In genomic region chr16:50323335-50324011, GRCh38 we compare ENCODE assay signal across 8 cellular contexts. TPM values are rescaled to one million over a fixed set of nuclear protein-coding genes. Genes with fewer than 3 reads are reported as not detected.
DNase-seq lines count a peak whose midpoint lies in the region; ATAC-seq and TF ChIP-seq lines count a peak whose summit lies in the region.

No MANE protein-coding gene starts in this region.

- TF ChIP-seq CTCF in colonic mucosa (IDR thresholded peaks at IDR 0.05): peak; percentile 13
- peak; percentile 17 for TF ChIP-seq CTCF in progenitor cell of endocrine pancreas (IDR thresholded peaks at IDR 0.05; ENCODE audit: unreplicated experiment)

- H3K4me1 Mint-ChIP-seq in activated CD4-positive, alpha-beta T cell treated with anti-CD3 and anti-CD28 coated beads for 36 hours: peaks cover 45% of the 10 kb centered on the region
- no peaks in the 10 kb centered on the region for H3K4me1 Mint-ChIP-seq in progenitor cell of endocrine pancreas (ENCODE audit: low read depth)

- no peak for DNase-seq in activated CD4-positive, alpha-beta T cell treated with anti-CD3 and anti-CD28 coated beads for 36 hours
- no peak for DNase-seq in activated CD4-positive, alpha-beta T cell treated with anti-CD3 and anti-CD28 coated beads, Interleukin-2, amount 50 U/mL, for 4 hours
- DNase-seq in NCI-H82 treated with DMSO at 0.1 percent for 48 hours (lab: John Stamatoyannopoulos, UW; ENCODE audit: unreplicated experiment) (peak; percentile 43), colonic mucosa (no peak), progenitor cell of endocrine pancreas (ENCODE audit: low spot score, unreplicated experiment) (no peak), Karpas-422 (no peak)

- no peak overlapping the region for H3K9ac ChIP-seq in colonic mucosa (ENCODE audit: low read depth in 2 of 2, low read length in 2 of 2)
- no peak overlapping the region for H3K9ac ChIP-seq in Karpas-422 (ENCODE audit: low read length)

- no peak overlapping the region for H3K27ac ChIP-seq in colonic mucosa
- no peak overlapping the region for H3K27ac ChIP-seq in Karpas-422 (ENCODE audit: low read length)

- H3K36me3 ChIP-seq in colonic mucosa (peaks cover 4% of the 10 kb centered on the region), Karpas-422 (ENCODE audit: insufficient read depth, low read length) (peaks cover 61% of the 10 kb centered on the region; the same call in 1 of the 2 replicates)

- no peak overlapping the region for H3K4me2 ChIP-seq in Karpas-422 (ENCODE audit: low read depth, low read length, poor library complexity, severe bottlenecking)

- no peak for ATAC-seq in activated CD4-positive, alpha-beta T cell treated with anti-CD3 and anti-CD28 coated beads for 36 hours
- ATAC-seq in HG02623 (IDR thresholded peaks at IDR 0.05; ENCODE audit: unreplicated experiment): no peak
- no peak for ATAC-seq in GM19467 (IDR thresholded peaks at IDR 0.05; ENCODE audit: unreplicated experiment)

- CTCF ChIA-PET in activated CD4-positive, alpha-beta T cell treated with anti-CD3 and anti-CD28 coated beads for 36 hours (lab: Charles Lee): interaction anchor here (0.7 to 14.5 kb wide), 5 partner anchors 11 to 424 kb away, joined by 3 to 304 read pairs (median 4); no protein-coding TSS in a partner anchor

- no peaks in the 10 kb centered on the region for H3K9me2 ChIP-seq in Karpas-422 (replicated peaks; ENCODE audit: insufficient read depth, low read length)

- H3K4me3 Mint-ChIP-seq in activated CD4-positive, alpha-beta T cell treated with anti-CD3 and anti-CD28 coated beads for 36 hours: no peak overlapping the region
- H3K4me3 Mint-ChIP-seq in progenitor cell of endocrine pancreas (ENCODE audit: low read depth): no peak overlapping the region

- H3K4me3 ChIP-seq in colonic mucosa (no peak overlapping the region), Karpas-422 (ENCODE audit: low read length) (no peak overlapping the region)

- intact Hi-C loops in activated CD4-positive, alpha-beta T cell treated with anti-CD3 and anti-CD28 coated beads for 36 hours (cut with DNase I, micrococcal nuclease): loop anchor here in 1 of 2 experiments (1.0 to 10.0 kb wide), 2 partner anchors 109 to 483 kb away; no protein-coding TSS in a partner anchor
- intact Hi-C loops in colonic mucosa (cut with DNase I): no loop called here

- peaks cover 49% of the 10 kb centered on the region for H3K36me3 Mint-ChIP-seq in activated CD4-positive, alpha-beta T cell treated with anti-CD3 and anti-CD28 coated beads for 36 hours (ENCODE audit: low read depth)
- H3K36me3 Mint-ChIP-seq in progenitor cell of endocrine pancreas (ENCODE audit: insufficient read depth): peaks cover 18% of the 10 kb centered on the region

- no peaks in the 10 kb centered on the region for H3K27me3 Mint-ChIP-seq in activated CD4-positive, alpha-beta T cell treated with anti-CD3 and anti-CD28 coated beads for 36 hours
- H3K27me3 Mint-ChIP-seq in progenitor cell of endocrine pancreas: no peaks in the 10 kb centered on the region

- H4K20me1 ChIP-seq in Karpas-422 (ENCODE audit: insufficient read depth, low read depth, low read length): no peaks in the 10 kb centered on the region

- H3K9me3 ChIP-seq in colonic mucosa (no peaks in the 10 kb centered on the region), Karpas-422 (ENCODE audit: low read length) (no peaks in the 10 kb centered on the region)

- no peaks in the 10 kb centered on the region for H3K4me1 ChIP-seq in colonic mucosa
- peaks cover 14% of the 10 kb centered on the region for H3K4me1 ChIP-seq in Karpas-422 (ENCODE audit: low read length)

- H2AFZ ChIP-seq in Karpas-422 (ENCODE audit: low read length): no peak overlapping the region

- POLR2A ChIA-PET in activated CD4-positive, alpha-beta T cell treated with anti-CD3 and anti-CD28 coated beads for 36 hours (lab: Charles Lee): no interaction called here

- H3K27me3 ChIP-seq in colonic mucosa: no peaks in the 10 kb centered on the region
- no peaks in the 10 kb centered on the region for H3K27me3 ChIP-seq in Karpas-422 (ENCODE audit: low read length)

- H3K27ac Mint-ChIP-seq in activated CD4-positive, alpha-beta T cell treated with anti-CD3 and anti-CD28 coated beads for 36 hours: peak overlapping the region; percentile 44
- no peak overlapping the region for H3K27ac Mint-ChIP-seq in progenitor cell of endocrine pancreas

- H3K9me3 Mint-ChIP-seq in activated CD4-positive, alpha-beta T cell treated with anti-CD3 and anti-CD28 coated beads for 36 hours (ENCODE audit: low read depth): no peaks in the 10 kb centered on the region
- H3K9me3 Mint-ChIP-seq in progenitor cell of endocrine pancreas (ENCODE audit: low read depth): no peaks in the 10 kb centered on the region

- peaks cover 4% of the 10 kb centered on the region; the same call in 1 of the 2 replicates for H3K79me2 ChIP-seq in Karpas-422 (ENCODE audit: low read length)

RNA-seq across cellular contexts. Expression of gene BRD7, which starts 45.3 kb away (rescaled TPM):
- 100 to 1,000 TPM in 1 of 2 experiments, 10 to 100 TPM in 1; 87.7 to 104 TPM for total RNA-seq in activated CD4-positive, alpha-beta T cell treated with anti-CD3 and anti-CD28 coated beads for 36 hours
- 10 to 100 TPM; 69.9 to 76.3 TPM for total RNA-seq in colonic mucosa
- 104 and 109 TPM in 2 replicates for total RNA-seq in progenitor cell of endocrine pancreas
- 59.6 and 66.0 TPM in 2 replicates for total RNA-seq in Karpas-422 (2014; rRNA removed; shearing (Covaris generic); ENCODE audit: low replicate concordance)

RNA-seq across cellular contexts. Expression of gene ADCY7, which starts 57.1 kb away (rescaled TPM):
- total RNA-seq in activated CD4-positive, alpha-beta T cell treated with anti-CD3 and anti-CD28 coated beads for 36 hours: 10 to 100 TPM; 51.8 to 85.3 TPM
- total RNA-seq in colonic mucosa: 10 to 100 TPM; 15.8 to 19.2 TPM
- 16.8 and 17.0 TPM in 2 replicates for total RNA-seq in progenitor cell of endocrine pancreas
- total RNA-seq in Karpas-422 (2014; rRNA removed; shearing (Covaris generic); ENCODE audit: low replicate concordance): 27.5 and 45.5 TPM in 2 replicates
